In genomic region chr21:31814356-31814755, GRCh38 we compare ENCODE assay signal across 2 cellular contexts. TPM values are rescaled to one million over a fixed set of nuclear protein-coding genes. Genes with fewer than 3 reads are reported as not detected.
"Had no signal": no experiment of that assay in that cellular context is flagged by ENCODE, and none has a peak within 500 bp of the region (broad histone marks: within the 10 kb centered on the region; RNA-seq: fewer than 3 reads in every experiment).

No MANE protein-coding gene starts in this region.

RNA-seq across cellular contexts. Expression of gene HUNK, which starts 58.5 kb away (rescaled TPM):
- total RNA-seq: T-helper 1 cell treated with Interleukin-12 subunit alpha and Interleukin-12 subunit beta and Interleukin-4 antibody, amounts not matched to agents 30 ng/mL and 1 ng/mL, for 36 hours; T-helper 2 cell treated with Interferon-gamma antibody and Interleukin-4, amounts not matched to agents 100 ng/mL and 5 ng/mL, for 36 hours had no signal
